Comparison of ENCODE assay signal across 8 cellular contexts in the genomic region with DNA sequence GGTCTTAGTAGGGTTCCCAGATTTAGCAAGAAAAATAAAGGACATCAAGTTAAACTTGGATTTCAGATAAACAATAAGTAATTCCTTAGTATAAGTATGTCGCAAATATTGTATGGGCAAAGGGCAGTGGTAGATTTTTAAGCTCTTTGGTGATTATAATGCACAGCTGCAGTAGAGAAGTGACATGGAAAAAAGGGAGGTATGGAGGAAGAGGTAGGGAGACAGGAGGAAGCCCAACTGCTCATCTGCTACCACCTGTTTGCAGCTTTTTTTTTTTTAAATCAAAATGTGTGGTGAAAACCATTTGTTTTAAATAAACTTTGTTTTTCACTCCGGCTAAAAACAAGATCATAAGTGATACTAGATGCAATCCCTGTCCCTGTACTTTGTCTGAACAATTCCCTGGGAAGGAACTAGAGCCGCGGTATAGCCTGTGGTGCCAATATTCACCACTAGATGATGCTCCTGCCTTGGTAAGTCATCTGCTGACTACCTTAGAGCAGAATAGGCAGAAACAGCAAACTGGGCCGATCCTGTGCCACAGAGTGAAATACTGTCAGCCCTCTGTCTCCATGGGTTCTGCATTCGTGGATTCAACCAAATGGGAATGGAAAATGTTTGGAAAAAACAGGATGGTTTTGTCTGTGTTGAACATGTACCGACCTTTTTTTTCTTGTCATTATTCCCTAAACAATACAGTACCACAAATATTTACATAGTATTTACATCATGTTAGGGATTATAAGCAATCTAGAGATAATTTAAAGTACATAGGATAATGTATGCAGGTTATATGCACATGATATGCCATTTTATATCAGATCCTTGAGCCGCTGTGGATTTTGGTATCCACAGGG.
A peak's percentile ranks its signal among the peaks of the same experiment; 100 is the strongest.
DNase-seq lines count a peak whose midpoint lies in the region; ATAC-seq and TF ChIP-seq lines count a peak whose summit lies in the region.

No MANE protein-coding gene starts in this region.

- 21% methylated on average over 8 of the region's 8 CpGs for WGBS in smooth muscle cell (ENCODE audit: low lambda C conversion rate)

- no peaks in the 10 kb centered on the region for H3K79me2 ChIP-seq in smooth muscle cell (ENCODE audit: low read depth)

- no peaks in the 10 kb centered on the region for H3K36me3 ChIP-seq in smooth muscle cell (ENCODE audit: low read depth)

- no peaks in the 10 kb centered on the region for H3K9me3 ChIP-seq in smooth muscle cell (replicated peaks; ENCODE audit: low read depth)

- H3K4me2 ChIP-seq in smooth muscle cell, result no peak overlapping the region

- H3K4me1 ChIP-seq in smooth muscle cell (ENCODE audit: low read depth), result no peaks in the 10 kb centered on the region

- no peaks in the 10 kb centered on the region for H4K20me1 ChIP-seq in smooth muscle cell (ENCODE audit: low read depth)

- H3K27ac ChIP-seq in smooth muscle cell (ENCODE audit: low read depth), result no peak overlapping the region

- peak overlapping the region; percentile 28 for H2AFZ ChIP-seq in smooth muscle cell (ENCODE audit: low read depth)

- ATAC-seq in HG02870 (IDR thresholded peaks at IDR 0.05; ENCODE audit: unreplicated experiment), result peak; percentile 98

- no peaks in the 10 kb centered on the region for H3F3A ChIP-seq in smooth muscle cell (ENCODE audit: low read depth)

- H3K4me3 ChIP-seq in astrocyte of the cerebellum (ENCODE audit: low read depth, low read length) (no peak overlapping the region), smooth muscle cell (no peak overlapping the region)

- H3K9ac ChIP-seq in smooth muscle cell (ENCODE audit: low read depth), result no peak overlapping the region

- DNase-seq in DMS 273 (lab: John Stamatoyannopoulos, UW; ENCODE audit: unreplicated experiment) (peak; percentile 76), DMS 273 treated with DMSO at 0.1 percent for 48 hours (lab: John Stamatoyannopoulos, UW) (no peak), NCI-H187 (lab: John Stamatoyannopoulos, UW) (peak; percentile 57 to 72), T-helper 22 cell (ENCODE audit: low read depth) (peak; percentile 11), astrocyte of the cerebellum (ENCODE audit: low read depth) (peak; percentile 55), hypothalamus (lab: John Stamatoyannopoulos, UW) (peak in 37 of 51 donors; percentile 1 to 71 (median 41)), smooth muscle cell (lab: John Stamatoyannopoulos, UW; ENCODE audit: unreplicated experiment) (peak; percentile 3)

- in situ Hi-C loops in astrocyte of the cerebellum (cut with HindIII; ENCODE audit: low sequenced_read_pairs), result no loop called here

- no peaks in the 10 kb centered on the region for H3K27me3 ChIP-seq in smooth muscle cell (ENCODE audit: low read depth)

- TF ChIP-seq CTCF in astrocyte of the cerebellum (IDR thresholded peaks at IDR 0.05; ENCODE audit: low read depth, low read length, missing control alignments) (peak; percentile 100), smooth muscle cell (IDR thresholded peaks at IDR 0.05; ENCODE audit: borderline replicate concordance, insufficient read depth, poor library complexity, severe bottlenecking) (peak; percentile 90)
